Comparison of ENCODE assay signal across 1 cellular context in genomic region chr1:60571811-60572210, GRCh38.
TF ChIP-seq lines count a peak whose summit lies in the region.

No MANE protein-coding gene starts in this region.

TF ChIP-seq in HepG2, 621 proteins besides CTCF, POLR2A, EP300 and RAD21 (continued from another document):
- TF ChIP-seq, protein P1, sequence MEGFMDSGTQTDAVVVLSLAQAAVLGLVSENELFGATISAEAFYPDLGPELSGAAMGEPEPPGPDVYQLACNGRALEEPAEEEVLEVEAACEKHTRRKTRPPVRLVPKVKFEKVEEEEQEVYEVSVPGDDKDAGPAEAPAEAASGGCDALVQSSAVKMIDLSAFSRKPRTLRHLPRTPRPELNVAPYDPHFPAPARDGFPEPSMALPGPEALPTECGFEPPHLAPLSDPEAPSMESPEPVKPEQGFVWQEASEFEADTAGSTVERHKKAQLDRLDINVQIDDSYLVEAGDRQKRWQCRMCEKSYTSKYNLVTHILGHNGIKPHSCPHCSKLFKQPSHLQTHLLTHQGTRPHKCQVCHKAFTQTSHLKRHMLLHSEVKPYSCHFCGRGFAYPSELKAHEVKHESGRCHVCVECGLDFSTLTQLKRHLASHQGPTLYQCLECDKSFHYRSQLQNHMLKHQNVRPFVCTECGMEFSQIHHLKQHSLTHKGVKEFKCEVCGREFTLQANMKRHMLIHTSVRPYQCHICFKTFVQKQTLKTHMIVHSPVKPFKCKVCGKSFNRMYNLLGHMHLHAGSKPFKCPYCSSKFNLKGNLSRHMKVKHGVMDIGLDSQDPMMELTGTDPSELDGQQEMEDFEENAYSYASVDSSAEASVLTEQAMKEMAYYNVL (CRISPR knock-in tag; IDR thresholded peaks at IDR 0.05; ENCODE audit: borderline replicate concordance) = no peak
- TF ChIP-seq TBP (CRISPR knock-in tag; IDR thresholded peaks at IDR 0.05) (no peak), NCOA5 (CRISPR knock-in tag; IDR thresholded peaks at IDR 0.05) (no peak), ZNF44 (CRISPR knock-in tag; IDR thresholded peaks at IDR 0.05) (no peak), RFX1 (IDR thresholded peaks at IDR 0.05) (no peak), ZNF782 (CRISPR knock-in tag; IDR thresholded peaks at IDR 0.05; ENCODE audit: borderline replicate concordance) (no peak), ZNF124 (CRISPR knock-in tag; IDR thresholded peaks at IDR 0.05) (no peak), ZNF781 (CRISPR knock-in tag; IDR thresholded peaks at IDR 0.05; ENCODE audit: borderline replicate concordance, not compliant biosample characterization) (no peak), AKAP8 (CRISPR knock-in tag; IDR thresholded peaks at IDR 0.05) (no peak), TEAD2 (CRISPR knock-in tag; IDR thresholded peaks at IDR 0.05) (no peak), ZNF296 (CRISPR knock-in tag; conservative IDR thresholded peaks at IDR 0.05) (no peak), GATAD2A (CRISPR knock-in tag; IDR thresholded peaks at IDR 0.05) (no peak), PCBP1 (IDR thresholded peaks at IDR 0.05; ENCODE audit: borderline replicate concordance, low read depth, low read length) (no peak), ZNF605 (CRISPR knock-in tag; IDR thresholded peaks at IDR 0.05) (no peak), HNRNPUL1 (IDR thresholded peaks at IDR 0.05; ENCODE audit: low read depth, low read length) (no peak)
- TF ChIP-seq, protein P2, sequence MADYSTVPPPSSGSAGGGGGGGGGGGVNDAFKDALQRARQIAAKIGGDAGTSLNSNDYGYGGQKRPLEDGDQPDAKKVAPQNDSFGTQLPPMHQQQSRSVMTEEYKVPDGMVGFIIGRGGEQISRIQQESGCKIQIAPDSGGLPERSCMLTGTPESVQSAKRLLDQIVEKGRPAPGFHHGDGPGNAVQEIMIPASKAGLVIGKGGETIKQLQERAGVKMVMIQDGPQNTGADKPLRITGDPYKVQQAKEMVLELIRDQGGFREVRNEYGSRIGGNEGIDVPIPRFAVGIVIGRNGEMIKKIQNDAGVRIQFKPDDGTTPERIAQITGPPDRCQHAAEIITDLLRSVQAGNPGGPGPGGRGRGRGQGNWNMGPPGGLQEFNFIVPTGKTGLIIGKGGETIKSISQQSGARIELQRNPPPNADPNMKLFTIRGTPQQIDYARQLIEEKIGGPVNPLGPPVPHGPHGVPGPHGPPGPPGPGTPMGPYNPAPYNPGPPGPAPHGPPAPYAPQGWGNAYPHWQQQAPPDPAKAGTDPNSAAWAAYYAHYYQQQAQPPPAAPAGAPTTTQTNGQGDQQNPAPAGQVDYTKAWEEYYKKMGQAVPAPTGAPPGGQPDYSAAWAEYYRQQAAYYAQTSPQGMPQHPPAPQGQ (CRISPR knock-in tag; IDR thresholded peaks at IDR 0.05; ENCODE audit: borderline replicate concordance) = no peak
